ENCODE assay signal across 19 cellular contexts in genomic region chr15:62326460-62327011, GRCh38.
"Had no signal": no experiment of that assay in that cellular context is flagged by ENCODE, and none has a peak within 500 bp of the region (broad histone marks: within the 10 kb centered on the region; RNA-seq: fewer than 3 reads in every experiment).

No MANE protein-coding gene starts in this region.

- ATAC-seq: activated CD8-positive, alpha-beta T cell treated with anti-CD3 and anti-CD28 coated beads, Interleukin-2, amount 10 ng/mL, durations not matched to agents 7 days and 5 days; activated T-cell treated with anti-CD3 and anti-CD28 coated beads, Interleukin-2, amount 50 U/mL, for 4 hours; body of pancreas; foreskin keratinocyte; left lobe of liver; natural killer cell had no signal

- H3K79me2 ChIP-seq: parathyroid adenoma had no signal

- H3K36me3 ChIP-seq: neutrophil, sigmoid colon, spleen had no signal

- H3K27me3 ChIP-seq: body of pancreas, sigmoid colon had no signal

- H2AFZ ChIP-seq: parathyroid adenoma had no signal

- H3K9ac ChIP-seq: parathyroid adenoma had no signal

- H3K4me1 ChIP-seq: body of pancreas, foreskin keratinocyte, parathyroid adenoma, sigmoid colon, spleen had no signal

- FAIRE-seq: kidney had no signal

- H3K9me3 ChIP-seq: body of pancreas, neutrophil, sigmoid colon, spleen had no signal

- H3K27ac ChIP-seq: body of pancreas, dorsolateral prefrontal cortex, foreskin keratinocyte, neutrophil, parathyroid adenoma, sigmoid colon, spleen had no signal

- DNase-seq: activated B cell treated with CpG ODN at 0.5 μM for 24 hours; activated CD4-positive, alpha-beta T cell treated with anti-CD3 and anti-CD28 coated beads, Interleukin-2, amount 10 ng/mL, durations not matched to agents 24 days and 14 days; activated CD8-positive, alpha-beta T cell treated with anti-CD3 and anti-CD28 coated beads, Interleukin-2, amount 10 ng/mL, durations not matched to agents 7 days and 5 days; activated naive CD4-positive, alpha-beta T cell treated with anti-CD3 and anti-CD28 coated beads for 36 hours; activated T-cell treated with anti-CD3 and anti-CD28 coated beads, Interleukin-2, amount 50 U/mL, for 4 hours; body of pancreas; dorsolateral prefrontal cortex; foreskin keratinocyte; kidney; natural killer cell; sigmoid colon; spleen; stimulated activated CD8-positive, alpha-beta memory T cell treated with anti-CD3 and anti-CD28 coated beads, Interleukin-4, amount 100 ng/mL, for 48 hours; stimulated activated naive CD4-positive, alpha-beta T cell; T-helper 1 cell; T-helper 9 cell had no signal

- H3K4me3 ChIP-seq: body of pancreas, dorsolateral prefrontal cortex, sigmoid colon, spleen had no signal
